In the genomic region with DNA sequence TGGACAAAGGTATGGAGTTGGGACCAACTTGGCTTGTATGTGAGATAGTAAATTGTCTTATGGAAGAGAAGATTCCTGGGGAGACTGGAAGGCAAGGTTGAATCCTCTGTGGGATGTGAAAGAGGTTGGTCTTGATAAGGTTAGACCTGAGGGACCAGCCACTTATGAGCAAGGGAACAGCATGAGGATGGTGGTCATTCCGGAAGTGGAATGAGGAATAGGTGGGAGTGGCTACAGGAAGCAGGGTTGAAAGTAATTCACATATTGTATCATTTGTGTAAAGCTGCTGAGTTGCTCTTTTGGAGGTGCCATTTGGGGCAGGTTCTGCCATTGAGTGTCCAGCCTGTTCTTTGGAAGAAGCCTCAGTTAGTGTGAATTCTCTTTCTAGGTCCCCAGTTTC, we compare ENCODE assay signal across 1 cellular context.
TF ChIP-seq lines count a peak whose summit lies in the region.

No MANE protein-coding gene starts in this region.

TF ChIP-seq in WTC11, 78 proteins besides CTCF, POLR2A, EP300 and RAD21 (continued from another document):
- TF ChIP-seq, protein P1, sequence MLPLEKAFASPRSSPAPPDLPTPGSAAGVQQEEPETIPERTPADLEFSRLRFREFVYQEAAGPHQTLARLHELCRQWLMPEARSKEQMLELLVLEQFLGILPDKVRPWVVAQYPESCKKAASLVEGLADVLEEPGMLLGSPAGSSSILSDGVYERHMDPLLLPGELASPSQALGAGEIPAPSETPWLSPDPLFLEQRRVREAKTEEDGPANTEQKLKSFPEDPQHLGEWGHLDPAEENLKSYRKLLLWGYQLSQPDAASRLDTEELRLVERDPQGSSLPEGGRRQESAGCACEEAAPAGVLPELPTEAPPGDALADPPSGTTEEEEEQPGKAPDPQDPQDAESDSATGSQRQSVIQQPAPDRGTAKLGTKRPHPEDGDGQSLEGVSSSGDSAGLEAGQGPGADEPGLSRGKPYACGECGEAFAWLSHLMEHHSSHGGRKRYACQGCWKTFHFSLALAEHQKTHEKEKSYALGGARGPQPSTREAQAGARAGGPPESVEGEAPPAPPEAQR (CRISPR knock-in tag; IDR thresholded peaks at IDR 0.05): no peak
- TF ChIP-seq GABPB1 (CRISPR knock-in tag; IDR thresholded peaks at IDR 0.05): no peak
- no peak for TF ChIP-seq ZNF423 (CRISPR knock-in tag; IDR thresholded peaks at IDR 0.05)
- TF ChIP-seq, protein P2, sequence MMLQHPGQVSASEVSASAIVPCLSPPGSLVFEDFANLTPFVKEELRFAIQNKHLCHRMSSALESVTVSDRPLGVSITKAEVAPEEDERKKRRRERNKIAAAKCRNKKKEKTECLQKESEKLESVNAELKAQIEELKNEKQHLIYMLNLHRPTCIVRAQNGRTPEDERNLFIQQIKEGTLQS (CRISPR knock-in tag; conservative IDR thresholded peaks at IDR 0.05): no peak
- TF ChIP-seq FOXK1 (CRISPR knock-in tag; IDR thresholded peaks at IDR 0.05): no peak
- no peak for TF ChIP-seq RORB (CRISPR knock-in tag; IDR thresholded peaks at IDR 0.05)
